In genomic region chr10:63915240-63915639, GRCh38 we compare ENCODE assay signal across 28 cellular contexts.
"Had no signal": no experiment of that assay in that cellular context is flagged by ENCODE, and none has a peak within 500 bp of the region (broad histone marks: within the 10 kb centered on the region; RNA-seq: fewer than 3 reads in every experiment).

No MANE protein-coding gene starts in this region.

- H3K27ac Mint-ChIP-seq: stimulated activated effector memory CD8-positive, alpha-beta T cell treated with anti-CD3 and anti-CD28 coated beads, Interleukin-12 subunit alpha, Interleukin-12 subunit beta, amount 100 ng/mL, for 72 hours; stimulated activated memory B cell treated with anti-CD40 and anti-IgM and Interleukin-4, amounts not matched to agents 10 μg/mL and 1 μg/mL and 100 μg/mL, for 72 hours; stimulated activated naive B cell treated with anti-CD40 and anti-IgM and Interleukin-4, amounts not matched to agents 10 μg/mL and 1 μg/mL and 100 μg/mL, for 72 hours; stimulated activated naive CD8-positive, alpha-beta T cell treated with anti-CD3 and anti-CD28 coated beads, Interleukin-15, amount 100 ng/mL, for 72 hours; stimulated activated naive CD8-positive, alpha-beta T cell treated with anti-CD3 and anti-CD28 coated beads, Interleukin-15, Interleukin-2, amounts not matched to agents 100 ng/mL and 50 ng/mL, for 24 hours; type B pancreatic cell had no signal

- H3K27me3 Mint-ChIP-seq: type B pancreatic cell had no signal

- H3K27me3 ChIP-seq: stomach, suprapubic skin, testis, thyroid gland, tibial nerve, transverse colon, upper lobe of left lung, upper lobe of right lung, uterus, vagina had no signal

- H3K4me1 Mint-ChIP-seq: stimulated activated effector memory CD8-positive, alpha-beta T cell treated with anti-CD3 and anti-CD28 coated beads, Interleukin-12 subunit alpha, Interleukin-12 subunit beta, amount 100 ng/mL, for 72 hours; stimulated activated memory B cell treated with anti-CD40 and anti-IgM and Interleukin-4, amounts not matched to agents 10 μg/mL and 1 μg/mL and 100 μg/mL, for 72 hours; stimulated activated naive B cell treated with anti-CD40 and anti-IgM and Interleukin-4, amounts not matched to agents 10 μg/mL and 1 μg/mL and 100 μg/mL, for 72 hours; stimulated activated naive CD8-positive, alpha-beta T cell treated with anti-CD3 and anti-CD28 coated beads, Interleukin-15, amount 100 ng/mL, for 72 hours had no signal

- H3K36me3 Mint-ChIP-seq: stimulated activated effector memory CD8-positive, alpha-beta T cell treated with anti-CD3 and anti-CD28 coated beads, Interleukin-12 subunit alpha, Interleukin-12 subunit beta, amount 100 ng/mL, for 72 hours; stimulated activated memory B cell treated with anti-CD40 and anti-IgM and Interleukin-4, amounts not matched to agents 10 μg/mL and 1 μg/mL and 100 μg/mL, for 72 hours; stimulated activated naive B cell treated with anti-CD40 and anti-IgM and Interleukin-4, amounts not matched to agents 10 μg/mL and 1 μg/mL and 100 μg/mL, for 72 hours; type B pancreatic cell had no signal

- H3K36me3 ChIP-seq: stomach, suprapubic skin, thoracic aorta, thyroid gland, tibial artery, tibial nerve, transverse colon, upper lobe of left lung, upper lobe of right lung, uterus, vagina had no signal

- H3K4me3 ChIP-seq: stomach, suprapubic skin, testis, thoracic aorta, thyroid gland, tibial artery, tibial nerve, transverse colon, upper lobe of left lung, upper lobe of right lung, uterus, vagina had no signal

- H3K9me3 ChIP-seq: stomach, suprapubic skin, testis, thoracic aorta, thyroid gland, tibial artery, tibial nerve, transverse colon, upper lobe of left lung, upper lobe of right lung, uterus, vagina had no signal

- H3K4me1 ChIP-seq: testis, thyroid gland, transverse colon, upper lobe of right lung, uterus, vagina had no signal

- H3K9me3 Mint-ChIP-seq: stimulated activated effector memory CD8-positive, alpha-beta T cell treated with anti-CD3 and anti-CD28 coated beads, Interleukin-12 subunit alpha, Interleukin-12 subunit beta, amount 100 ng/mL, for 72 hours; stimulated activated memory B cell treated with anti-CD40 and anti-IgM and Interleukin-4, amounts not matched to agents 10 μg/mL and 1 μg/mL and 100 μg/mL, for 72 hours; stimulated activated naive B cell treated with anti-CD40 and anti-IgM and Interleukin-4, amounts not matched to agents 10 μg/mL and 1 μg/mL and 100 μg/mL, for 72 hours; stimulated activated naive CD8-positive, alpha-beta T cell treated with anti-CD3 and anti-CD28 coated beads, Interleukin-15, amount 100 ng/mL, for 72 hours; stimulated activated naive CD8-positive, alpha-beta T cell treated with anti-CD3 and anti-CD28 coated beads, Interleukin-15, Interleukin-2, amounts not matched to agents 100 ng/mL and 50 ng/mL, for 24 hours; type B pancreatic cell had no signal

- DNase-seq: stimulated activated CD4-positive, alpha-beta T cell treated with anti-CD3 and anti-CD28 coated beads, Interleukin-2, amount 100 ng/mL, for 48 hours; stimulated activated CD4-positive, alpha-beta T cell treated with anti-CD3 and anti-CD28 coated beads, Interleukin-4, amount 100 ng/mL, for 1 hour; stimulated activated CD4-positive, alpha-beta T cell treated with anti-CD3 and anti-CD28 coated beads, Interleukin-4, amount 100 ng/mL, for 24 hours; stimulated activated CD4-positive, alpha-beta T cell treated with anti-CD3 and anti-CD28 coated beads, Interleukin-4, amount 100 ng/mL, for 4 hours; stimulated activated CD8-positive, alpha-beta memory T cell treated with anti-CD3 and anti-CD28 coated beads, Interleukin-4, amount 100 ng/mL, for 48 hours; stimulated activated naive B cell treated with anti-CD40 and anti-IgM and Interleukin-4, amounts not matched to agents 10 μg/mL and 1 μg/mL and 100 μg/mL, for 72 hours; stimulated activated naive CD4-positive, alpha-beta T cell; stimulated activated naive CD4-positive, alpha-beta T cell treated with Interleukin-2 at 50 U/mL for 16 hours; stimulated activated naive CD8-positive, alpha-beta T cell treated with anti-CD3 and anti-CD28 coated beads, Interleukin-15, amount 100 ng/mL, for 72 hours; stimulated activated naive CD8-positive, alpha-beta T cell treated with anti-CD3 and anti-CD28 coated beads, Interleukin-15, Interleukin-2, amounts not matched to agents 100 U/mL and 50 U/mL, for 24 hours; stomach; substantia nigra; testis; thyroid gland; tibial artery; transverse colon; trophoblast cell; upper lobe of left lung; upper lobe of right lung; uterus had no signal

- H3K4me3 Mint-ChIP-seq: stimulated activated effector memory CD8-positive, alpha-beta T cell treated with anti-CD3 and anti-CD28 coated beads, Interleukin-12 subunit alpha, Interleukin-12 subunit beta, amount 100 ng/mL, for 72 hours; stimulated activated memory B cell treated with anti-CD40 and anti-IgM and Interleukin-4, amounts not matched to agents 10 μg/mL and 1 μg/mL and 100 μg/mL, for 72 hours; stimulated activated naive B cell treated with anti-CD40 and anti-IgM and Interleukin-4, amounts not matched to agents 10 μg/mL and 1 μg/mL and 100 μg/mL, for 72 hours; stimulated activated naive CD8-positive, alpha-beta T cell treated with anti-CD3 and anti-CD28 coated beads, Interleukin-15, amount 100 ng/mL, for 72 hours; stimulated activated naive CD8-positive, alpha-beta T cell treated with anti-CD3 and anti-CD28 coated beads, Interleukin-15, Interleukin-2, amounts not matched to agents 100 ng/mL and 50 ng/mL, for 24 hours; type B pancreatic cell had no signal

- ATAC-seq: stimulated activated effector memory CD8-positive, alpha-beta T cell treated with anti-CD3 and anti-CD28 coated beads, Interleukin-12 subunit alpha, Interleukin-12 subunit beta, amount 100 ng/mL, for 72 hours; stimulated activated memory B cell treated with anti-CD40 and anti-IgM and Interleukin-4, amounts not matched to agents 10 μg/mL and 1 μg/mL and 100 μg/mL, for 72 hours; stimulated activated naive B cell treated with anti-CD40 and anti-IgM and Interleukin-4, amounts not matched to agents 10 μg/mL and 1 μg/mL and 100 μg/mL, for 72 hours; stimulated activated naive CD8-positive, alpha-beta T cell treated with anti-CD3 and anti-CD28 coated beads, Interleukin-15, amount 100 ng/mL, for 72 hours; stimulated activated naive CD8-positive, alpha-beta T cell treated with anti-CD3 and anti-CD28 coated beads, Interleukin-15, Interleukin-2, amounts not matched to agents 100 U/mL and 50 U/mL, for 24 hours; upper lobe of right lung had no signal

- H3K27ac ChIP-seq: stomach, suprapubic skin, testis, thoracic aorta, thyroid gland, tibial artery, tibial nerve, transverse colon, upper lobe of left lung, upper lobe of right lung, uterus, vagina had no signal
